ENCODE assay signal across 35 cellular contexts in genomic region chr11:111356660-111357048, GRCh38. TPM values are rescaled to one million over a fixed set of nuclear protein-coding genes. Genes with fewer than 3 reads are reported as not detected.
"Had no signal": no experiment of that assay in that cellular context is flagged by ENCODE, and none has a peak within 500 bp of the region (broad histone marks: within the 10 kb centered on the region; RNA-seq: fewer than 3 reads in every experiment).

No MANE protein-coding gene starts in this region.

- H3K27ac ChIP-seq: adrenal gland, body of pancreas, breast epithelium, KMS-11, SJCRH30, SK-N-MC had no signal

- H3K4me1 Mint-ChIP-seq: activated T-helper 17 cell treated with anti-CD3 and anti-CD28 coated beads, Interleukin-2, amount 50 U/mL, for 72 hours; T-helper 17 cell had no signal

- ATAC-seq: activated CD8-positive, alpha-beta T cell treated with anti-CD3 and anti-CD28 coated beads for 36 hours; activated T-cell treated with anti-CD3 and anti-CD28 coated beads, Interleukin-2, amount 50 U/mL, for 72 hours; activated T-helper 17 cell treated with anti-CD3 and anti-CD28 coated beads, Interleukin-2, amount 50 U/mL, for 72 hours; body of pancreas; T-helper 17 cell had no signal

- H3K9ac ChIP-seq: KMS-11 had no signal

- H3K9me3 ChIP-seq: adrenal gland, body of pancreas, breast epithelium, SJCRH30 had no signal

- H3K4me3 ChIP-seq: adrenal gland, body of pancreas, breast epithelium, SJCRH30, SK-N-MC had no signal

- DNase-seq: activated B cell treated with CpG ODN at 0.5 μM for 24 hours; activated CD4-positive, alpha-beta T cell treated with anti-CD3 and anti-CD28 coated beads for 4 hours; activated CD4-positive, alpha-beta T cell treated with anti-CD3 and anti-CD28 coated beads, Interleukin-2, amount 50 U/mL, for 4 hours; activated CD4-positive, CD25-positive, alpha-beta regulatory T cell treated with anti-CD3 and anti-CD28 coated beads, Interleukin-2, amount 50 U/mL, for 72 hours; activated CD8-positive, alpha-beta T cell treated with anti-CD3 and anti-CD28 coated beads for 36 hours; activated effector memory CD4-positive, alpha-beta T cell treated with anti-CD3 and anti-CD28 coated beads, Interleukin-2, amount 50 U/mL, for 16 hours; activated naive CD4-positive, alpha-beta T cell; activated naive CD4-positive, alpha-beta T cell treated with anti-CD3 and anti-CD28 coated beads, Interleukin-2, amount 50 U/mL, for 16 hours; activated naive CD8-positive, alpha-beta T cell treated with anti-CD3 and anti-CD28 coated beads, Interleukin-2, amount 10 ng/mL, durations not matched to agents 7 days and 5 days; activated T-cell treated with anti-CD3 and anti-CD28 coated beads, Interleukin-2, amount 50 U/mL, for 1 hour; activated T-cell treated with anti-CD3 and anti-CD28 coated beads, Interleukin-2, amount 50 U/mL, for 72 hours; adrenal gland; body of pancreas; MM.1S; MV-4-11; NCI-H1092; NCI-H187; NCI-H2029 treated with DMSO at 0.1 percent for 48 hours; NCI-H2107; NCI-H2171; NCI-H510A; NK-92 treated with Interleukin-12 subunit alpha and Interleukin-12 subunit beta, amount 100 ng/mL, for 24 hours; OCI-M1; SHP77; SJCRH30; T-helper 17 cell; T-helper 9 cell had no signal

- H3K4me2 ChIP-seq: KMS-11 had no signal

- FAIRE-seq: astrocyte had no signal

- H3K4me3 Mint-ChIP-seq: activated B cell treated with CpG ODN at 0.5 μM for 24 hours; activated CD8-positive, alpha-beta T cell treated with anti-CD3 and anti-CD28 coated beads for 36 hours; activated naive CD8-positive, alpha-beta T cell treated with anti-CD3 and anti-CD28 coated beads, Interleukin-2, amount 10 ng/mL, durations not matched to agents 7 days and 5 days; activated T-cell treated with anti-CD3 and anti-CD28 coated beads, Interleukin-2, amount 50 U/mL, for 72 hours; activated T-helper 17 cell treated with anti-CD3 and anti-CD28 coated beads, Interleukin-2, amount 50 U/mL, for 72 hours; T-helper 17 cell had no signal

- H3K4me1 ChIP-seq: breast epithelium, SJCRH30 had no signal

- H3K36me3 ChIP-seq: adrenal gland, breast epithelium, SJCRH30 had no signal

- H3K27me3 ChIP-seq: adrenal gland, body of pancreas, breast epithelium, SJCRH30 had no signal

- H3K9me3 Mint-ChIP-seq: activated B cell treated with CpG ODN at 0.5 μM for 24 hours; activated CD8-positive, alpha-beta T cell treated with anti-CD3 and anti-CD28 coated beads for 36 hours; activated naive CD8-positive, alpha-beta T cell treated with anti-CD3 and anti-CD28 coated beads, Interleukin-2, amount 10 ng/mL, durations not matched to agents 7 days and 5 days; activated T-cell treated with anti-CD3 and anti-CD28 coated beads, Interleukin-2, amount 50 U/mL, for 72 hours; activated T-helper 17 cell treated with anti-CD3 and anti-CD28 coated beads, Interleukin-2, amount 50 U/mL, for 72 hours had no signal

- H3K27ac Mint-ChIP-seq: activated B cell treated with CpG ODN at 0.5 μM for 24 hours; activated CD8-positive, alpha-beta T cell treated with anti-CD3 and anti-CD28 coated beads for 36 hours; activated naive CD8-positive, alpha-beta T cell treated with anti-CD3 and anti-CD28 coated beads, Interleukin-2, amount 10 ng/mL, durations not matched to agents 7 days and 5 days; activated T-cell treated with anti-CD3 and anti-CD28 coated beads, Interleukin-2, amount 50 U/mL, for 72 hours; activated T-helper 17 cell treated with anti-CD3 and anti-CD28 coated beads, Interleukin-2, amount 50 U/mL, for 72 hours had no signal

- H3K27me3 Mint-ChIP-seq: activated B cell treated with CpG ODN at 0.5 μM for 24 hours; activated CD8-positive, alpha-beta T cell treated with anti-CD3 and anti-CD28 coated beads for 36 hours; activated naive CD8-positive, alpha-beta T cell treated with anti-CD3 and anti-CD28 coated beads, Interleukin-2, amount 10 ng/mL, durations not matched to agents 7 days and 5 days; activated T-helper 17 cell treated with anti-CD3 and anti-CD28 coated beads, Interleukin-2, amount 50 U/mL, for 72 hours; T-helper 17 cell had no signal

RNA-seq across cellular contexts. Expression of gene POU2AF1, which starts 22.4 kb away (rescaled TPM):
- total RNA-seq: astrocyte, LHCN-M2, SJCRH30 had no signal

RNA-seq across cellular contexts. Expression of gene POU2AF3, which starts 58.3 kb away (rescaled TPM):
- total RNA-seq: activated CD8-positive, alpha-beta memory T cell treated with anti-CD3 and anti-CD28 coated beads for 36 hours; activated CD8-positive, alpha-beta T cell treated with anti-CD3 and anti-CD28 coated beads for 36 hours; activated naive CD8-positive, alpha-beta T cell treated with anti-CD3 and anti-CD28 coated beads, Interleukin-2, amount 10 ng/mL, durations not matched to agents 7 days and 5 days; activated T-helper 17 cell treated with anti-CD3 and anti-CD28 coated beads, Interleukin-2, amount 50 U/mL, for 72 hours; cardiac septum; LHCN-M2; SJCRH30; T-helper 17 cell had no signal
